In the genomic region with DNA sequence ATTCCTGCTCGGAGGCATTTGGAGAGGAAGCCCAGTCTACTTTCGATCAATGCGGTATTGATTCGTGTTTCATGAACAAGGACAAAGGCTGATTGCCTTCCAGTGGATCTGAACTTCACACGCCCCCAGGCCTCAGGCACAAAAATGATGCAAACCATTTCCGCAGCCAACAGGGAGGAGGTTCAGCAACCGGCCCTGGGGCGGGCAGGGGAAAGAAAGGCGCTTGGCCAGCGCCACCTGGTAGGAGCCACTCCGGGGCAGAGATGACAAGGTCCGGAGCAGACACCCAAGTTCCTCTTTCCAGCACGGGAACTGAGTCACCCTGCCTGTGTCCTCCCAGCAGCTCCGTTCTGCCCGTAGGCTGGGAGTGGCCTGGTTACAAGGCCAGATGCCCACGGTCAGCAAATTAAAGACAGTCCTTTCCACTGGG, we compare ENCODE assay signal across 1 cellular context.
TF ChIP-seq lines count a peak whose summit lies in the region.

No MANE protein-coding gene starts in this region.

TF ChIP-seq in SK-N-SH treated with all-trans-retinoic acid at 6 μM for 48 hours, 23 proteins besides CTCF, POLR2A, EP300 and RAD21 (continued from another document):
- TF ChIP-seq, protein P1, sequence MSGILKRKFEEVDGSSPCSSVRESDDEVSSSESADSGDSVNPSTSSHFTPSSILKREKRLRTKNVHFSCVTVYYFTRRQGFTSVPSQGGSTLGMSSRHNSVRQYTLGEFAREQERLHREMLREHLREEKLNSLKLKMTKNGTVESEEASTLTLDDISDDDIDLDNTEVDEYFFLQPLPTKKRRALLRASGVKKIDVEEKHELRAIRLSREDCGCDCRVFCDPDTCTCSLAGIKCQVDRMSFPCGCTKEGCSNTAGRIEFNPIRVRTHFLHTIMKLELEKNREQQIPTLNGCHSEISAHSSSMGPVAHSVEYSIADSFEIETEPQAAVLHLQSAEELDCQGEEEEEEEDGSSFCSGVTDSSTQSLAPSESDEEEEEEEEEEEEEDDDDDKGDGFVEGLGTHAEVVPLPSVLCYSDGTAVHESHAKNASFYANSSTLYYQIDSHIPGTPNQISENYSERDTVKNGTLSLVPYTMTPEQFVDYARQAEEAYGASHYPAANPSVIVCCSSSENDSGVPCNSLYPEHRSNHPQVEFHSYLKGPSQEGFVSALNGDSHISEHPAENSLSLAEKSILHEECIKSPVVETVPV (CRISPR knock-in tag; IDR thresholded peaks at IDR 0.05), result no peak
- TF ChIP-seq BACH2 (CRISPR knock-in tag; IDR thresholded peaks at IDR 0.05; ENCODE audit: borderline replicate concordance) (no peak), SNAI2 (CRISPR knock-in tag; IDR thresholded peaks at IDR 0.05) (no peak), ESRRG (CRISPR knock-in tag; IDR thresholded peaks at IDR 0.05) (no peak), GLIS3 (CRISPR knock-in tag; IDR thresholded peaks at IDR 0.05) (no peak), OSR1 (CRISPR knock-in tag; IDR thresholded peaks at IDR 0.05) (no peak), CSDC2 (CRISPR knock-in tag; IDR thresholded peaks at IDR 0.05) (no peak), RARB (CRISPR knock-in tag; IDR thresholded peaks at IDR 0.05) (no peak), ISL1 (CRISPR knock-in tag; IDR thresholded peaks at IDR 0.05) (no peak), ZNF8 (CRISPR knock-in tag; IDR thresholded peaks at IDR 0.05) (no peak), ARNTL (CRISPR knock-in tag; IDR thresholded peaks at IDR 0.05; ENCODE audit: borderline replicate concordance, low read depth) (no peak), ZFP30 (CRISPR knock-in tag; IDR thresholded peaks at IDR 0.05) (no peak), TOX (CRISPR knock-in tag; IDR thresholded peaks at IDR 0.05; ENCODE audit: borderline replicate concordance) (no peak)
- TF ChIP-seq, protein P2, sequence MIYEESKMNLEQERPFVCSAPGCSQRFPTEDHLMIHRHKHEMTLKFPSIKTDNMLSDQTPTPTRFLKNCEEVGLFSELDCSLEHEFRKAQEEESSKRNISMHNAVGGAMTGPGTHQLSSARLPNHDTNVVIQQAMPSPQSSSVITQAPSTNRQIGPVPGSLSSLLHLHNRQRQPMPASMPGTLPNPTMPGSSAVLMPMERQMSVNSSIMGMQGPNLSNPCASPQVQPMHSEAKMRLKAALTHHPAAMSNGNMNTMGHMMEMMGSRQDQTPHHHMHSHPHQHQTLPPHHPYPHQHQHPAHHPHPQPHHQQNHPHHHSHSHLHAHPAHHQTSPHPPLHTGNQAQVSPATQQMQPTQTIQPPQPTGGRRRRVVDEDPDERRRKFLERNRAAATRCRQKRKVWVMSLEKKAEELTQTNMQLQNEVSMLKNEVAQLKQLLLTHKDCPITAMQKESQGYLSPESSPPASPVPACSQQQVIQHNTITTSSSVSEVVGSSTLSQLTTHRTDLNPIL (CRISPR knock-in tag; IDR thresholded peaks at IDR 0.05; ENCODE audit: low read depth), result no peak
- TF ChIP-seq, protein P3, sequence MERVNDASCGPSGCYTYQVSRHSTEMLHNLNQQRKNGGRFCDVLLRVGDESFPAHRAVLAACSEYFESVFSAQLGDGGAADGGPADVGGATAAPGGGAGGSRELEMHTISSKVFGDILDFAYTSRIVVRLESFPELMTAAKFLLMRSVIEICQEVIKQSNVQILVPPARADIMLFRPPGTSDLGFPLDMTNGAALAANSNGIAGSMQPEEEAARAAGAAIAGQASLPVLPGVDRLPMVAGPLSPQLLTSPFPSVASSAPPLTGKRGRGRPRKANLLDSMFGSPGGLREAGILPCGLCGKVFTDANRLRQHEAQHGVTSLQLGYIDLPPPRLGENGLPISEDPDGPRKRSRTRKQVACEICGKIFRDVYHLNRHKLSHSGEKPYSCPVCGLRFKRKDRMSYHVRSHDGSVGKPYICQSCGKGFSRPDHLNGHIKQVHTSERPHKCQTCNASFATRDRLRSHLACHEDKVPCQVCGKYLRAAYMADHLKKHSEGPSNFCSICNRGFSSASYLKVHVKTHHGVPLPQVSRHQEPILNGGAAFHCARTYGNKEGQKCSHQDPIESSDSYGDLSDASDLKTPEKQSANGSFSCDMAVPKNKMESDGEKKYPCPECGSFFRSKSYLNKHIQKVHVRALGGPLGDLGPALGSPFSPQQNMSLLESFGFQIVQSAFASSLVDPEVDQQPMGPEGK (CRISPR knock-in tag; IDR thresholded peaks at IDR 0.05; ENCODE audit: borderline replicate concordance), result no peak
- TF ChIP-seq, protein P4, sequence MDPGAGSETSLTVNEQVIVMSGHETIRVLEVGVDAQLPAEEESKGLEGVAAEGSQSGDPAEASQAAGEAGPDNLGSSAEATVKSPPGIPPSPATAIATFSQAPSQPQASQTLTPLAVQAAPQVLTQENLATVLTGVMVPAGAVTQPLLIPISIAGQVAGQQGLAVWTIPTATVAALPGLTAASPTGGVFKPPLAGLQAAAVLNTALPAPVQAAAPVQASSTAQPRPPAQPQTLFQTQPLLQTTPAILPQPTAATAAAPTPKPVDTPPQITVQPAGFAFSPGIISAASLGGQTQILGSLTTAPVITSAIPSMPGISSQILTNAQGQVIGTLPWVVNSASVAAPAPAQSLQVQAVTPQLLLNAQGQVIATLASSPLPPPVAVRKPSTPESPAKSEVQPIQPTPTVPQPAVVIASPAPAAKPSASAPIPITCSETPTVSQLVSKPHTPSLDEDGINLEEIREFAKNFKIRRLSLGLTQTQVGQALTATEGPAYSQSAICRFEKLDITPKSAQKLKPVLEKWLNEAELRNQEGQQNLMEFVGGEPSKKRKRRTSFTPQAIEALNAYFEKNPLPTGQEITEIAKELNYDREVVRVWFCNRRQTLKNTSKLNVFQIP (CRISPR knock-in tag; IDR thresholded peaks at IDR 0.05; ENCODE audit: borderline replicate concordance, low read depth), result no peak
